Comparison of ENCODE assay signal across 8 cellular contexts in genomic region chr14:88562532-88562830, GRCh38. TPM values are rescaled to one million over a fixed set of nuclear protein-coding genes. Genes with fewer than 3 reads are reported as not detected.
DNase-seq lines count a peak whose midpoint lies in the region; ATAC-seq and TF ChIP-seq lines count a peak whose summit lies in the region.

No MANE protein-coding gene starts in this region.

- H3K9me3 ChIP-seq in fibroblast of lung (ENCODE audit: control insufficient read depth, insufficient read depth, low read depth, low read length), result no peaks in the 10 kb centered on the region

- H3K79me2 ChIP-seq in fibroblast of lung (ENCODE audit: control insufficient read depth, insufficient read depth, low read length), result peaks cover 23% of the 10 kb centered on the region

- no peaks in the 10 kb centered on the region for H3K27me3 ChIP-seq in fibroblast of lung (ENCODE audit: control insufficient read depth, insufficient read depth, low read length)

- H3K4me1 ChIP-seq in fibroblast of lung (ENCODE audit: control insufficient read depth, extremely low read depth, insufficient read depth, low read length), result peaks cover 8% of the 10 kb centered on the region

- H4K20me1 ChIP-seq in fibroblast of lung (ENCODE audit: control insufficient read depth, extremely low read depth, insufficient read depth, low read length), result peaks cover 1% of the 10 kb centered on the region

- TF ChIP-seq CTCF in RWPE1 (conservative IDR thresholded peaks at IDR 0.05; ENCODE audit: low read depth), result no peak
- no peak for TF ChIP-seq CTCF in fibroblast of lung (conservative IDR thresholded peaks at IDR 0.05 in 1 of 2, IDR thresholded peaks at IDR 0.05 in 1 of 2; ENCODE audit: low read depth in 1 of 2, low read length in 2 of 2)
- TF ChIP-seq CTCF in retinal pigment epithelial cell (conservative IDR thresholded peaks at IDR 0.05; ENCODE audit: low read depth, low read length), result no peak
- TF ChIP-seq CTCF in GM10248 (IDR thresholded peaks at IDR 0.05; ENCODE audit: control extremely low read depth, extremely low read depth, low read depth, missing control alignments), result no peak

- peak overlapping the region; percentile 71 to 95 (median 84) for H3K4me3 ChIP-seq in fibroblast of lung (replicated peaks in 1 of 4; ENCODE audit: control extremely low read depth in 1 of 4, insufficient read depth in 1 of 4, low read depth in 3 of 4, low read length in 4 of 4)
- peak overlapping the region; percentile 61 for H3K4me3 ChIP-seq in retinal pigment epithelial cell (ENCODE audit: low read length)

- DNase-seq in RWPE1 (ENCODE audit: low spot score), result no peak
- no peak for DNase-seq in fibroblast of lung (ENCODE audit: low read depth in 2 of 2)
- DNase-seq in retinal pigment epithelial cell (ENCODE audit: low read depth), result no peak
- DNase-seq in NK-92 (lab: John Stamatoyannopoulos, UW; ENCODE audit: unreplicated experiment), result no peak
- no peak for DNase-seq in NCI-H2196 (lab: John Stamatoyannopoulos, UW; ENCODE audit: unreplicated experiment)
- no peak for DNase-seq in GM10248 (ENCODE audit: extremely low spot score)

- peak; percentile 8 for ATAC-seq in GM18502 (IDR thresholded peaks at IDR 0.05; ENCODE audit: poor library complexity, unreplicated experiment)
- ATAC-seq in GM18505 (IDR thresholded peaks at IDR 0.05; ENCODE audit: unreplicated experiment), result no peak

- CTCF ChIA-PET in RWPE1 (lab: Yijun Ruan, JAX), result no interaction called here
- CTCF ChIA-PET in GM10248 (lab: Yijun Ruan, JAX), result interaction anchor here (1.2 kb wide), 1 partner anchor 20 kb away, joined by 3 read pairs; no protein-coding TSS in a partner anchor

- H2AFZ ChIP-seq in fibroblast of lung (ENCODE audit: low read length), result peak overlapping the region; percentile 77

- peak overlapping the region; percentile 93 for H3K27ac ChIP-seq in RWPE1
- no peak overlapping the region for H3K27ac ChIP-seq in fibroblast of lung (ENCODE audit: insufficient read depth, low read length)

- peak overlapping the region; percentile 84 for H3K4me2 ChIP-seq in fibroblast of lung (ENCODE audit: extremely low read depth, insufficient read depth, low read length)

- H3K9ac ChIP-seq in fibroblast of lung (ENCODE audit: insufficient read depth, low read length), result no peak overlapping the region

- no peaks in the 10 kb centered on the region for H3K36me3 ChIP-seq in fibroblast of lung (ENCODE audit: control insufficient read depth, insufficient read depth, low read length)

- no peak for TF ChIP-seq POLR2A in GM18505 (IDR thresholded peaks at IDR 0.05; ENCODE audit: borderline replicate concordance, extremely low read depth, insufficient read depth, insufficient read length)

- POLR2A ChIA-PET in RWPE1 (lab: Yijun Ruan, JAX; ENCODE audit: low non-redundant PET), result no interaction called here
- POLR2A ChIA-PET in GM10248 (lab: Yijun Ruan, JAX), result interaction anchor here (0.6 kb wide), 1 partner anchor 1389 kb away, joined by 5 read pairs; no protein-coding TSS in a partner anchor

RNA-seq across cellular contexts. Expression of gene ZC3H14, which starts 0.4 kb away (rescaled TPM):
- 66.0 and 71.0 TPM in 2 replicates for total RNA-seq in fibroblast of lung
- polyA plus RNA-seq in fibroblast of lung, result 77.4 and 89.9 TPM in 2 replicates
- polyA plus RNA-seq in fibroblast of lung (2012), result 32.3 and 42.8 TPM in 2 replicates
- 45.6 and 97.4 TPM in 2 replicates for polyA minus RNA-seq in fibroblast of lung (ENCODE audit: low replicate concordance)

RNA-seq across cellular contexts. Expression of gene PTPN21, which starts 7.7 kb away (rescaled TPM):
- 9.2 and 13.2 TPM in 2 replicates for total RNA-seq in fibroblast of lung
- 13.7 and 14.2 TPM in 2 replicates for polyA plus RNA-seq in fibroblast of lung
- 14.5 and 18.4 TPM in 2 replicates for polyA plus RNA-seq in fibroblast of lung (2012)
- 10.7 and 13.6 TPM in 2 replicates for polyA minus RNA-seq in fibroblast of lung (ENCODE audit: low replicate concordance)
